In the genomic region with DNA sequence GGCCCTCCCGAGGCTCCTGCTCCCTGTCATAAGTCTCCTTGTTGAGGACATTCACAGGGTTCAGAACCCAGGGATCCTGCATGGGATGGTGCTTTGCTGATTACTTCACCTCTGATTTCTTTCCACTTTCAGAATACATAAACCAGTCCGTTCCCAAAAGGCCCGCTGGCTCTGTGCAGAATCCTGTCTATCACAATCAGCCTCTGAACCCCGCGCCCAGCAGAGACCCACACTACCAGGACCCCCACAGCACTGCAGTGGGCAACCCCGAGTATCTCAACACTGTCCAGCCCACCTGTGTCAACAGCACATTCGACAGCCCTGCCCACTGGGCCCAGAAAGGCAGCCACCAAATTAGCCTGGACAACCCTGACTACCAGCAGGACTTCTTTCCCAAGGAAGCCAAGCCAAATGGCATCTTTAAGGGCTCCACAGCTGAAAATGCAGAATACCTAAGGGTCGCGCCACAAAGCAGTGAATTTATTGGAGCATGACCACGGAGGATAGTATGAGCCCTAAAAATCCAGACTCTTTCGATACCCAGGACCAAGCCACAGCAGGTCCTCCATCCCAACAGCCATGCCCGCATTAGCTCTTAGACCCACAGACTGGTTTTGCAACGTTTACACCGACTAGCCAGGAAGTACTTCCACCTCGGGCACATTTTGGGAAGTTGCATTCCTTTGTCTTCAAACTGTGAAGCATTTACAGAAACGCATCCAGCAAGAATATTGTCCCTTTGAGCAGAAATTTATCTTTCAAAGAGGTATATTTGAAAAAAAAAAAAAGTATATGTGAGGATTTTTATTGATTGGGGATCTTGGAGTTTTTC, we compare ENCODE assay signal across 25 cellular contexts.
A peak's percentile ranks its signal among the peaks of the same experiment; 100 is the strongest.
DNase-seq lines count a peak whose midpoint lies in the region; ATAC-seq, FAIRE-seq and TF ChIP-seq lines count a peak whose summit lies in the region.
"Had no signal": no experiment of that assay in that cellular context is flagged by ENCODE, and none has a peak within 500 bp of the region (broad histone marks: within the 10 kb centered on the region; RNA-seq: fewer than 3 reads in every experiment).

No MANE protein-coding gene starts in this region.

- H3K4me3 ChIP-seq in astrocyte (ENCODE audit: insufficient read depth, low read depth, low read length) (no peak overlapping the region), trophoblast cell (ENCODE audit: low read depth, low read length) (no peak overlapping the region), dorsolateral prefrontal cortex (no peak overlapping the region)
- H3K4me3 ChIP-seq: A549; BLaER1 treated with 17β-estradiol and CSF1 and Interleukin-3, amounts not matched to agents 10 nM and 100 nM; GM12878 had no signal

- H3K4ac ChIP-seq in trophoblast cell (ENCODE audit: low read depth, low read length) = no peak overlapping the region

- H3K79me1 ChIP-seq in trophoblast cell (ENCODE audit: low read length) = no peaks in the 10 kb centered on the region

- H3K36me3 Mint-ChIP-seq in activated CD8-positive, alpha-beta T cell treated with anti-CD3 and anti-CD28 coated beads, Interleukin-2, amount 10 ng/mL, durations not matched to agents 7 days and 5 days (ENCODE audit: low read depth) = no peaks in the 10 kb centered on the region
- no peaks in the 10 kb centered on the region for H3K36me3 Mint-ChIP-seq in activated CD8-positive, alpha-beta T cell treated with anti-CD3 and anti-CD28 coated beads for 36 hours (ENCODE audit: low read depth)
- H3K36me3 Mint-ChIP-seq in astrocyte (ENCODE audit: low read depth, unreplicated experiment) = peaks cover 11% of the 10 kb centered on the region
- H3K36me3 Mint-ChIP-seq: CD8-positive, alpha-beta T cell had no signal

- H3K36me3 ChIP-seq in astrocyte (ENCODE audit: insufficient read depth, low read length) (peaks cover 73% of the 10 kb centered on the region), trophoblast cell (ENCODE audit: control insufficient read depth in 1 of 2, insufficient read depth in 2 of 2, low read length in 2 of 2) (peaks cover 32 to 61% of the 10 kb centered on the region in 2 experiments)
- H3K36me3 ChIP-seq: BLaER1 treated with 17β-estradiol and CSF1 and Interleukin-3, amounts not matched to agents 10 nM and 100 nM had no signal

- no peaks in the 10 kb centered on the region for H4K20me1 ChIP-seq in astrocyte (ENCODE audit: insufficient read depth, low read length)
- H4K20me1 ChIP-seq: BLaER1 treated with 17β-estradiol and CSF1 and Interleukin-3, amounts not matched to agents 10 nM and 100 nM had no signal

- no peaks in the 10 kb centered on the region for H3K4me1 Mint-ChIP-seq in activated CD8-positive, alpha-beta T cell treated with anti-CD3 and anti-CD28 coated beads, Interleukin-2, amount 10 ng/mL, durations not matched to agents 7 days and 5 days (ENCODE audit: low read depth)
- H3K4me1 Mint-ChIP-seq in activated CD8-positive, alpha-beta T cell treated with anti-CD3 and anti-CD28 coated beads for 36 hours (ENCODE audit: low read depth) = no peaks in the 10 kb centered on the region
- peaks cover 4% of the 10 kb centered on the region for H3K4me1 Mint-ChIP-seq in astrocyte (ENCODE audit: low read depth, unreplicated experiment)
- H3K4me1 Mint-ChIP-seq: B cell had no signal

- peak; percentile 16 for DNase-seq in activated CD8-positive, alpha-beta T cell treated with anti-CD3 and anti-CD28 coated beads, Interleukin-2, amount 10 ng/mL, durations not matched to agents 7 days and 5 days
- no peak for DNase-seq in activated CD8-positive, alpha-beta T cell treated with anti-CD3 and anti-CD28 coated beads for 36 hours
- DNase-seq in astrocyte (ENCODE audit: low read depth) (no peak), islet precursor cell (peak; percentile 36), trophoblast cell (peak; percentile 82 to 92), HT-29 (ENCODE audit: low spot score) (no peak), dorsolateral prefrontal cortex (no peak), NCI-H748 treated with DMSO at 0.1 percent for 48 hours (lab: John Stamatoyannopoulos, UW) (no peak)
- DNase-seq: AML-193; CD4-positive, alpha-beta T cell; CD8-positive, alpha-beta T cell; COR-L47; DMS 273 treated with DMSO at 0.1 percent for 48 hours; DMS153; DMS53; DMS79; DND-41; GDM1 had no signal

- H3K18ac ChIP-seq in trophoblast cell (ENCODE audit: low read length) = no peak overlapping the region

- POLR2A ChIA-PET in activated CD8-positive, alpha-beta T cell treated with anti-CD3 and anti-CD28 coated beads, Interleukin-2, amount 10 ng/mL, durations not matched to agents 7 days and 5 days (lab: Charles Lee) = no interaction called here
- POLR2A ChIA-PET in activated CD8-positive, alpha-beta T cell treated with anti-CD3 and anti-CD28 coated beads for 36 hours (lab: Charles Lee) = no interaction called here

- no peak overlapping the region for H2BK120ac ChIP-seq in trophoblast cell (ENCODE audit: insufficient read depth, low read length, poor library complexity)

- peak overlapping the region; percentile 43 for H3K27ac ChIP-seq in astrocyte (ENCODE audit: low read depth, low read length)
- no peak overlapping the region for H3K27ac ChIP-seq in trophoblast cell (ENCODE audit: low read depth, low read length)
- no peak overlapping the region for H3K27ac ChIP-seq in dorsolateral prefrontal cortex
- H3K27ac ChIP-seq: 22Rv1; A549; BLaER1 treated with 17β-estradiol and CSF1 and Interleukin-3, amounts not matched to agents 10 nM and 100 nM; C4-2B had no signal

- no peak overlapping the region for H2BK12ac ChIP-seq in trophoblast cell (ENCODE audit: low read length)

- H3K9me3 ChIP-seq in astrocyte (ENCODE audit: insufficient read depth, low read depth, low read length) = no peaks in the 10 kb centered on the region
- peaks cover 6% of the 10 kb centered on the region for H3K9me3 ChIP-seq in trophoblast cell (ENCODE audit: insufficient read depth, low read depth, low read length)
- H3K9me3 ChIP-seq: A549; BLaER1 treated with 17β-estradiol and CSF1 and Interleukin-3, amounts not matched to agents 10 nM and 100 nM had no signal

- no peak overlapping the region for H4K91ac ChIP-seq in trophoblast cell (ENCODE audit: low read depth, low read length)

- peaks cover 11% of the 10 kb centered on the region for H3K4me1 ChIP-seq in astrocyte (ENCODE audit: insufficient read depth, low read length)
- no peaks in the 10 kb centered on the region for H3K4me1 ChIP-seq in trophoblast cell (ENCODE audit: control insufficient read depth in 1 of 2, insufficient read depth in 2 of 2, low read length in 2 of 2)
- H3K4me1 ChIP-seq: A549; BLaER1 treated with 17β-estradiol and CSF1 and Interleukin-3, amounts not matched to agents 10 nM and 100 nM had no signal

- H2AFZ ChIP-seq in astrocyte (ENCODE audit: low read depth, low read length) (no peak overlapping the region), trophoblast cell (ENCODE audit: insufficient read depth, low read length, poor library complexity) (no peak overlapping the region)

- no peaks in the 10 kb centered on the region for H3K79me2 ChIP-seq in astrocyte (ENCODE audit: insufficient read depth, low read length)
- no peaks in the 10 kb centered on the region for H3K79me2 ChIP-seq in trophoblast cell (ENCODE audit: control insufficient read depth, insufficient read depth, low read length, poor library complexity)

- H4K12ac ChIP-seq in trophoblast cell (ENCODE audit: low read depth, low read length) = no peak overlapping the region

- no peak for FAIRE-seq in astrocyte (lab: Jason Lieb, UNC)
- FAIRE-seq: A549, GM19239 had no signal

- intact Hi-C loops in activated CD8-positive, alpha-beta T cell treated with anti-CD3 and anti-CD28 coated beads for 36 hours (cut with micrococcal nuclease) = no loop called here
- intact Hi-C loops in dorsolateral prefrontal cortex (cut with DNase I) = no loop called here

- no peak overlapping the region for H2AK5ac ChIP-seq in trophoblast cell (ENCODE audit: low read length)

- no peak overlapping the region for H4K8ac ChIP-seq in trophoblast cell (ENCODE audit: low read depth, low read length)

- ATAC-seq in activated CD8-positive, alpha-beta T cell treated with anti-CD3 and anti-CD28 coated beads, Interleukin-2, amount 10 ng/mL, durations not matched to agents 7 days and 5 days = no peak
- ATAC-seq in activated CD8-positive, alpha-beta T cell treated with anti-CD3 and anti-CD28 coated beads for 36 hours = no peak
- ATAC-seq: A549; CD8-positive, alpha-beta T cell; GM12878 had no signal

- H3K27me3 Mint-ChIP-seq in activated CD8-positive, alpha-beta T cell treated with anti-CD3 and anti-CD28 coated beads, Interleukin-2, amount 10 ng/mL, durations not matched to agents 7 days and 5 days (ENCODE audit: low read depth) = no peaks in the 10 kb centered on the region
- peaks cover 1% of the 10 kb centered on the region for H3K27me3 Mint-ChIP-seq in activated CD8-positive, alpha-beta T cell treated with anti-CD3 and anti-CD28 coated beads for 36 hours
- H3K27me3 Mint-ChIP-seq in astrocyte (ENCODE audit: low read depth, unreplicated experiment) = no peaks in the 10 kb centered on the region
- H3K27me3 Mint-ChIP-seq: B cell had no signal

- H3K27ac Mint-ChIP-seq in activated CD8-positive, alpha-beta T cell treated with anti-CD3 and anti-CD28 coated beads, Interleukin-2, amount 10 ng/mL, durations not matched to agents 7 days and 5 days = no peak overlapping the region
- H3K27ac Mint-ChIP-seq in activated CD8-positive, alpha-beta T cell treated with anti-CD3 and anti-CD28 coated beads for 36 hours = no peak overlapping the region
- H3K27ac Mint-ChIP-seq in astrocyte (ENCODE audit: unreplicated experiment) = no peak overlapping the region
- H3K27ac Mint-ChIP-seq: B cell; CD4-positive, alpha-beta T cell; CD8-positive, alpha-beta T cell had no signal

- H3K9ac ChIP-seq in astrocyte (ENCODE audit: low read length) (no peak overlapping the region), trophoblast cell (ENCODE audit: low read length) (no peak overlapping the region)
- H3K9ac ChIP-seq: BLaER1 treated with 17β-estradiol and CSF1 and Interleukin-3, amounts not matched to agents 10 nM and 100 nM had no signal

- H2BK5ac ChIP-seq in trophoblast cell (ENCODE audit: low read depth, low read length, poor library complexity) = no peak overlapping the region

- H3K4me3 Mint-ChIP-seq in activated CD8-positive, alpha-beta T cell treated with anti-CD3 and anti-CD28 coated beads, Interleukin-2, amount 10 ng/mL, durations not matched to agents 7 days and 5 days = no peak overlapping the region
- no peak overlapping the region for H3K4me3 Mint-ChIP-seq in activated CD8-positive, alpha-beta T cell treated with anti-CD3 and anti-CD28 coated beads for 36 hours
- H3K4me3 Mint-ChIP-seq in astrocyte (ENCODE audit: unreplicated experiment) = no peak overlapping the region
- H3K4me3 Mint-ChIP-seq: B cell; CD4-positive, alpha-beta T cell; CD8-positive, alpha-beta T cell had no signal

- no CpG with 5 or more reads among the region's 16 CpGs for WGBS in trophoblast cell (ENCODE audit: extremely low coverage, insufficient coverage, insufficient read length)

- CTCF ChIA-PET in activated CD8-positive, alpha-beta T cell treated with anti-CD3 and anti-CD28 coated beads, Interleukin-2, amount 10 ng/mL, durations not matched to agents 7 days and 5 days (lab: Charles Lee) = no interaction called here
- CTCF ChIA-PET in activated CD8-positive, alpha-beta T cell treated with anti-CD3 and anti-CD28 coated beads for 36 hours (lab: Charles Lee) = no interaction called here

- H3K23ac ChIP-seq in trophoblast cell (ENCODE audit: low read length) = no peak overlapping the region

- TF ChIP-seq CTCF in activated CD8-positive, alpha-beta T cell treated with anti-CD3 and anti-CD28 coated beads for 36 hours (IDR thresholded peaks at IDR 0.05) = no peak
- TF ChIP-seq CTCF in astrocyte (IDR thresholded peaks at IDR 0.05; ENCODE audit: insufficient read depth, low read depth, low read length) (no peak), dorsolateral prefrontal cortex (IDR thresholded peaks at IDR 0.05 in 54 of 56, conservative IDR thresholded peaks at IDR 0.05 in 2 of 56; ENCODE audit: low read depth in 1 of 56, partially characterized antibody in 56 of 56) (no peak)

- H3K9me3 Mint-ChIP-seq in activated CD8-positive, alpha-beta T cell treated with anti-CD3 and anti-CD28 coated beads, Interleukin-2, amount 10 ng/mL, durations not matched to agents 7 days and 5 days (ENCODE audit: insufficient read depth) = no peaks in the 10 kb centered on the region
- H3K9me3 Mint-ChIP-seq in activated CD8-positive, alpha-beta T cell treated with anti-CD3 and anti-CD28 coated beads for 36 hours = no peaks in the 10 kb centered on the region
- no peaks in the 10 kb centered on the region for H3K9me3 Mint-ChIP-seq in astrocyte (ENCODE audit: unreplicated experiment)
- H3K9me3 Mint-ChIP-seq: CD4-positive, alpha-beta T cell; CD8-positive, alpha-beta T cell had no signal

- H3K14ac ChIP-seq in trophoblast cell (ENCODE audit: low read length) = no peak overlapping the region

- H3K4me2 ChIP-seq in astrocyte (ENCODE audit: low read length) = no peak overlapping the region
- no peak overlapping the region for H3K4me2 ChIP-seq in trophoblast cell (ENCODE audit: low read length)
- H3K4me2 ChIP-seq: A549; BLaER1 treated with 17β-estradiol and CSF1 and Interleukin-3, amounts not matched to agents 10 nM and 100 nM had no signal

- H3K27me3 ChIP-seq in astrocyte (ENCODE audit: insufficient read depth, low read length) = no peaks in the 10 kb centered on the region
- no peaks in the 10 kb centered on the region for H3K27me3 ChIP-seq in trophoblast cell (ENCODE audit: insufficient read depth, low read length)
- H3K27me3 ChIP-seq in dorsolateral prefrontal cortex = peaks cover 0 to 5% (median 0%) of the 10 kb centered on the region in 45 donors
- H3K27me3 ChIP-seq: BLaER1 treated with 17β-estradiol and CSF1 and Interleukin-3, amounts not matched to agents 10 nM and 100 nM had no signal

Comparison
In these comparisons a context has a peak if more than half of its experiments do, and no peak if none do; other contexts are left out.
1. DNase-seq: peak in activated CD8-positive, alpha-beta T cell treated with anti-CD3 and anti-CD28 coated beads, Interleukin-2, amount 10 ng/mL, durations not matched to agents 7 days and 5 days (single experiment), islet precursor cell (single experiment) and trophoblast cell (2 of 2); none in activated CD8-positive, alpha-beta T cell treated with anti-CD3 and anti-CD28 coated beads for 36 hours (single experiment), astrocyte (single experiment), HT-29 (single experiment), dorsolateral prefrontal cortex (0 of 10) and NCI-H748 treated with DMSO at 0.1 percent for 48 hours (single experiment).